In genomic region chr6:44328203-44328602, GRCh38 we compare ENCODE assay signal across 2 cellular contexts.
TF ChIP-seq lines count a peak whose summit lies in the region.

No MANE protein-coding gene starts in this region.

TF ChIP-seq in HEK293, 187 proteins besides CTCF, POLR2A, EP300 and RAD21:
- peak; percentile 74 for TF ChIP-seq PRDM10 (tag by site-specific recombination; IDR thresholded peaks at IDR 0.05)

TF ChIP-seq in HepG2, 621 proteins besides CTCF, POLR2A, EP300 and RAD21:
- TF ChIP-seq PRDM10 (CRISPR knock-in tag; IDR thresholded peaks at IDR 0.05; ENCODE audit: low read depth): 0 out of 2 replicates have a peak, but pooled peaks have one; percentile 52
